Comparison of ENCODE assay signal across 1 cellular context in genomic region chr1:153636312-153636711, GRCh38.
TF ChIP-seq lines count a peak whose summit lies in the region.

No MANE protein-coding gene starts in this region.

TF ChIP-seq in endothelial cell of umbilical vein, 7 proteins besides CTCF, POLR2A, EP300 and RAD21:
- TF ChIP-seq MYC (IDR thresholded peaks at IDR 0.05; ENCODE audit: low read depth, low read length), result no peak
- no peak for TF ChIP-seq FOS (IDR thresholded peaks at IDR 0.05; ENCODE audit: borderline replicate concordance, insufficient read depth, low read length)
- no peak for TF ChIP-seq EZH2 (IDR thresholded peaks at IDR 0.05; ENCODE audit: borderline replicate concordance, low read depth, low read length, severe bottlenecking)
- TF ChIP-seq JUN (IDR thresholded peaks at IDR 0.05; ENCODE audit: borderline replicate concordance, insufficient read depth, insufficient read length, low read depth), result no peak
- TF ChIP-seq GATA2 (IDR thresholded peaks at IDR 0.05; ENCODE audit: insufficient read depth, insufficient read length, low read depth, low read length), result no peak
